1 cellular context compared by ENCODE assay signal in the genomic region with DNA sequence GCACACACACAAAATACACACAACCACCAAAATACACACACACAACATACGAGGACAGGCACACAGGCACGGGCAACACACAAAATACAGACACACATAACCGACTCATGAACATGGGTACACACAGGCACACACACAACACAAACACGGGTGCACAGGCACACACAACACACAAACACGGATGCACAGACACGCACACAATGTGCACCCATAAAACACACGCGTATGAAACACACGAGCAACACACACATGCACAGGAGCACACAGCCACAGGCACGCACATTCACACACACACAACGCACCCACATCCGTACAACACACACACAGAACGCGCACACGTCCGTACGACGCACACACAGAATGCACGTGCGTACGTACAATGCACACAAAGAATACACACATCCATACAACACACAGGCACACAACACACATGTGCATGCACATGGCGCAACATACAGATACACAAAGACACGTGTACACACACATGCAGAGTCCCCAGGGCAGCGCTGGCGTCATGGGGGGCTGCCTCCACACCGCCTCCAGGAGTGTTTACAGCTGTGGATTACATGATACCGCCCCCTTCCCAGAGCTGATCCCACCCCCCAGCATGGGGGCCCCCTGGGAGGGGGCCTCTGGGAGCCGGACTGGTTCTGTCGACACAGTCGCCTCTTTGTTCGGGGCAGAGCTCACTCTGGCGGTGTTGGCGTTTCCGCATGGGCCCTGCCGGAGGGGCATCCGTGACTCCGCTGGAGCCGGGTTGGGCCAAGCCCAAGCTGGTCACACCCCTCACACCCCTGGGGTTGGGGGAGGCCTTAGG.
TF ChIP-seq lines count a peak whose summit lies in the region.

No MANE protein-coding gene starts in this region.

TF ChIP-seq in GM12878, 131 proteins besides CTCF, POLR2A, EP300 and RAD21:
- TF ChIP-seq POLR2AphosphoS5 (IDR thresholded peaks at IDR 0.05; ENCODE audit: low read length) (peak; percentile 77), HDGF (IDR thresholded peaks at IDR 0.05) (peak; percentile 74; the same call in 1 of the 2 replicates)
- TF ChIP-seq, protein P1, sequence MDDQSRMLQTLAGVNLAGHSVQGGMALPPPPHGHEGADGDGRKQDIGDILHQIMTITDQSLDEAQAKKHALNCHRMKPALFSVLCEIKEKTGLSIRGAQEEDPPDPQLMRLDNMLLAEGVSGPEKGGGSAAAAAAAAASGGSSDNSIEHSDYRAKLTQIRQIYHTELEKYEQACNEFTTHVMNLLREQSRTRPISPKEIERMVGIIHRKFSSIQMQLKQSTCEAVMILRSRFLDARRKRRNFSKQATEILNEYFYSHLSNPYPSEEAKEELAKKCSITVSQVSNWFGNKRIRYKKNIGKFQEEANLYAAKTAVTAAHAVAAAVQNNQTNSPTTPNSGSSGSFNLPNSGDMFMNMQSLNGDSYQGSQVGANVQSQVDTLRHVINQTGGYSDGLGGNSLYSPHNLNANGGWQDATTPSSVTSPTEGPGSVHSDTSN (IDR thresholded peaks at IDR 0.05; ENCODE audit: insufficient replicate concordance, low read depth, low read length) = peak; percentile 7
- TF ChIP-seq, protein P2, sequence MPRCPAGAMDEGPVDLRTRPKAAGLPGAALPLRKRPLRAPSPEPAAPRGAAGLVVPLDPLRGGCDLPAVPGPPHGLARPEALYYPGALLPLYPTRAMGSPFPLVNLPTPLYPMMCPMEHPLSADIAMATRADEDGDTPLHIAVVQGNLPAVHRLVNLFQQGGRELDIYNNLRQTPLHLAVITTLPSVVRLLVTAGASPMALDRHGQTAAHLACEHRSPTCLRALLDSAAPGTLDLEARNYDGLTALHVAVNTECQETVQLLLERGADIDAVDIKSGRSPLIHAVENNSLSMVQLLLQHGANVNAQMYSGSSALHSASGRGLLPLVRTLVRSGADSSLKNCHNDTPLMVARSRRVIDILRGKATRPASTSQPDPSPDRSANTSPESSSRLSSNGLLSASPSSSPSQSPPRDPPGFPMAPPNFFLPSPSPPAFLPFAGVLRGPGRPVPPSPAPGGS (IDR thresholded peaks at IDR 0.05; ENCODE audit: borderline replicate concordance, insufficient read depth, low read depth, low read length, poor library complexity, severe bottlenecking) = peak; percentile 47
- TF ChIP-seq, protein P3, sequence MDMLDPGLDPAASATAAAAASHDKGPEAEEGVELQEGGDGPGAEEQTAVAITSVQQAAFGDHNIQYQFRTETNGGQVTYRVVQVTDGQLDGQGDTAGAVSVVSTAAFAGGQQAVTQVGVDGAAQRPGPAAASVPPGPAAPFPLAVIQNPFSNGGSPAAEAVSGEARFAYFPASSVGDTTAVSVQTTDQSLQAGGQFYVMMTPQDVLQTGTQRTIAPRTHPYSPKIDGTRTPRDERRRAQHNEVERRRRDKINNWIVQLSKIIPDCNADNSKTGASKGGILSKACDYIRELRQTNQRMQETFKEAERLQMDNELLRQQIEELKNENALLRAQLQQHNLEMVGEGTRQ (IDR thresholded peaks at IDR 0.05; ENCODE audit: borderline replicate concordance, low read depth, low read length) = no peak
